In genomic region chr1:170218261-170218660, GRCh38 we compare ENCODE assay signal across 18 cellular contexts.
"Had no signal": no experiment of that assay in that cellular context is flagged by ENCODE, and none has a peak within 500 bp of the region (broad histone marks: within the 10 kb centered on the region; RNA-seq: fewer than 3 reads in every experiment).

No MANE protein-coding gene starts in this region.

- H3K9me3 ChIP-seq: breast epithelium, heart left ventricle, lower lobe of right lung, prostate gland, right lobe of liver, testis had no signal

- H3K4me3 ChIP-seq: breast epithelium, dorsolateral prefrontal cortex, heart left ventricle, lower lobe of right lung, prostate gland, right lobe of liver, testis had no signal

- H3K27ac ChIP-seq: dorsolateral prefrontal cortex, heart left ventricle, lower lobe of right lung, prostate gland, right lobe of liver had no signal

- H3K27me3 ChIP-seq: breast epithelium, heart left ventricle, right lobe of liver, testis had no signal

- H3K36me3 ChIP-seq: breast epithelium, heart left ventricle, lower lobe of right lung, prostate gland, right lobe of liver had no signal

- DNase-seq: activated CD4-positive, alpha-beta T cell treated with anti-CD3 and anti-CD28 coated beads, Interleukin-2, amount 10 ng/mL, durations not matched to agents 24 days and 14 days; activated CD4-positive, CD25-positive, alpha-beta regulatory T cell; activated naive CD4-positive, alpha-beta T cell treated with Interleukin-2 at 50 U/mL for 16 hours; dorsolateral prefrontal cortex; endodermal cell; erythroblast; foreskin melanocyte; heart left ventricle; left cardiac atrium; lower lobe of right lung; nephron progenitor cell; occipital lobe; right lobe of liver; stimulated activated CD4-positive, alpha-beta T cell treated with anti-CD3 and anti-CD28 coated beads, Interleukin-1b, Interleukin-23, amount 100 ng/mL, for 48 hours; stimulated activated naive CD8-positive, alpha-beta T cell treated with anti-CD3 and anti-CD28 coated beads, Interleukin-15, amount 100 ng/mL, for 72 hours; testis had no signal

- H3K4me1 ChIP-seq: lower lobe of right lung, prostate gland, right lobe of liver had no signal
